In the genomic region with DNA sequence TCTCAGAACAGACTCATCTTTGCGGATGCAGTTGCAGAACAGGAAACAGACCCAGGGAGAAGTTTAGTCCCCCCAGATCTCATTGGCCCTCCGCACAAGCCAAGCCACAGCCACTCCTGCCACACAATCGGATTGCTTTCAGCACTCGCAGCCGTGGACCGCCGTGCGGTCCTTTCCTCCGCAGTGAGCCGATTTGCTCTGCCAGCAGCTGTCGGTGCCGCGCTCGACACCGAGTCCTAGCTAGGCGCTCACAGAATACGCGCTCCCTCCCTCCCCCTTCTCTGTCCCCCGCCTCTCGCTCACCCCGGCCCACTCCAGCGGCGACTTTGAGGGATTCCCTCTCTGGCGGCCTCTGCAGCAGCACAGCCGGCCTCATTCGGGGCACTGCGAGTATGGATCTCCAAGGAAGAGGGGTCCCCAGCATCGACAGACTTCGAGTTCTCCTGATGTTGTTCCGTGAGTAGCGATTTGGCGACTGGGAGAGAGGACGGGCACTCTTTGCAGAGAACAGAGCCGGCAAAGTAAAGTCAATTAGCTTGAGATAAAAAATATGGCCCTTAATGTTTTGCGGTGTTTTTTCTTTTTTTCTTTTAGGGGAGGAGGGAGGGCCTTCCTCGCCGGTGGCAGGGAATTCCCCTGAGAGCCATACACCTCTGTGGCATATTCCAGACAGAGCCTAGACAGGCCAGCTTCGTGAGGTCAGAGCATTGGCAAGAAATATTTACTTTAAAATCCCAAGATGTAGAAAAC, we compare ENCODE assay signal across 8 cellular contexts. TPM values are rescaled to one million over a fixed set of nuclear protein-coding genes. Genes with fewer than 3 reads are reported as not detected.
DNase-seq lines count a peak whose midpoint lies in the region; TF ChIP-seq lines count a peak whose summit lies in the region.

TSS of gene LAMP5 (plus strand) at position 130 of the 750 bp plus-strand sequence. CDS start at position 393, 263 bp downstream.

- under 1% methylated on average over 35 of the region's 38 CpGs for WGBS in mesenchymal stem cell

- no peak within 1 kb of the TSS for H4K8ac ChIP-seq in mesenchymal stem cell (ENCODE audit: low read length)

- peak within 1 kb of the TSS in 3 of 10 experiments; percentile 10 to 19 (median 13); a peak in 5 of 20 replicates for H3K4me3 ChIP-seq in BLaER1 treated with 17β-estradiol and CSF1 and Interleukin-3, amounts not matched to agents 10 nM and 100 nM
- peak within 1 kb of the TSS in 1 of 2 experiments; percentile 46 for H3K4me3 ChIP-seq in mesenchymal stem cell (ENCODE audit: insufficient read depth in 1 of 2, low read depth in 1 of 2, low read length in 2 of 2)

- no peak within 1 kb of the TSS for H4K91ac ChIP-seq in mesenchymal stem cell (ENCODE audit: low read length)

- H3K14ac ChIP-seq in mesenchymal stem cell (ENCODE audit: low read length in 2 of 2), result no peak within 1 kb of the TSS

- H3K27ac ChIP-seq in BLaER1 treated with 17β-estradiol and CSF1 and Interleukin-3, amounts not matched to agents 10 nM and 100 nM, result no peak within 1 kb of the TSS
- H3K27ac ChIP-seq in caudate nucleus (ENCODE audit: low read depth, low read length), result peak within 1 kb of the TSS; percentile 77
- no peak within 1 kb of the TSS for H3K27ac ChIP-seq in mesenchymal stem cell (ENCODE audit: low read length, poor library complexity, severe bottlenecking)

- H3K18ac ChIP-seq in mesenchymal stem cell (ENCODE audit: low read depth in 1 of 2, low read length in 2 of 2), result no peak within 1 kb of the TSS

- H3K36me3 ChIP-seq in BLaER1 treated with 17β-estradiol and CSF1 and Interleukin-3, amounts not matched to agents 10 nM and 100 nM, result no peaks in the 10 kb centered on the region
- H3K36me3 ChIP-seq in mesenchymal stem cell (ENCODE audit: control insufficient read depth in 1 of 2, insufficient read depth in 2 of 2, low read depth in 1 of 2, low read length in 2 of 2), result no peaks in the 10 kb centered on the region

- no peak for TF ChIP-seq CTCF in GM10266 (IDR thresholded peaks at IDR 0.05; ENCODE audit: control insufficient read depth, insufficient read depth, low read depth, missing control alignments)

- intact Hi-C loops in activated T-helper 1 cell treated with anti-CD3 and anti-CD28 coated beads, Interleukin-12 subunit alpha, Interleukin-12 subunit beta, Interleukin-2, Interleukin-4 antibody, amounts not matched to agents 30 ng/mL and 10 ng/mL and 1 ng/mL, durations not matched to agents 14 hours and 24 hours and 36 hours (cut with micrococcal nuclease), result no loop called here

- H2BK12ac ChIP-seq in mesenchymal stem cell (ENCODE audit: low read length in 2 of 2), result no peak within 1 kb of the TSS

- peaks cover 11 to 26% (median 20%) of the 10 kb centered on the region in 10 experiments; a peak in 15 of 20 replicates for H3K4me1 ChIP-seq in BLaER1 treated with 17β-estradiol and CSF1 and Interleukin-3, amounts not matched to agents 10 nM and 100 nM
- H3K4me1 ChIP-seq in mesenchymal stem cell (ENCODE audit: control insufficient read depth, insufficient read depth, low read depth, low read length), result peaks cover 18% of the 10 kb centered on the region

- H3K27me3 ChIP-seq in BLaER1 treated with 17β-estradiol and CSF1 and Interleukin-3, amounts not matched to agents 10 nM and 100 nM, result peaks cover 88 to 100% (median 95%) of the 10 kb centered on the region in 11 experiments
- H3K27me3 ChIP-seq in mesenchymal stem cell (ENCODE audit: control insufficient read depth in 1 of 2, insufficient read depth in 1 of 2, low read length in 2 of 2), result peaks cover 73 to 99% of the 10 kb centered on the region in 2 experiments

- H2AK5ac ChIP-seq in mesenchymal stem cell (ENCODE audit: low read length, severe bottlenecking), result no peak within 1 kb of the TSS

- H3K27me3 Mint-ChIP-seq in activated T-helper 1 cell treated with anti-CD3 and anti-CD28 coated beads, Interleukin-12 subunit alpha, Interleukin-12 subunit beta, Interleukin-2, Interleukin-4 antibody, amounts not matched to agents 30 ng/mL and 10 ng/mL and 1 ng/mL, durations not matched to agents 14 hours and 24 hours and 36 hours (ENCODE audit: insufficient read depth), result peaks cover 70% of the 10 kb centered on the region

- H3K4me3 Mint-ChIP-seq in activated T-helper 1 cell treated with anti-CD3 and anti-CD28 coated beads, Interleukin-12 subunit alpha, Interleukin-12 subunit beta, Interleukin-2, Interleukin-4 antibody, amounts not matched to agents 30 ng/mL and 10 ng/mL and 1 ng/mL, durations not matched to agents 14 hours and 24 hours and 36 hours, result no peak within 1 kb of the TSS

- no peak within 1 kb of the TSS for H2AFZ ChIP-seq in mesenchymal stem cell (ENCODE audit: low read depth, low read length)

- peaks cover 0 to 9% (median 0%) of the 10 kb centered on the region in 11 experiments; a peak in 5 of 22 replicates for H4K20me1 ChIP-seq in BLaER1 treated with 17β-estradiol and CSF1 and Interleukin-3, amounts not matched to agents 10 nM and 100 nM

- no peak within 1 kb of the TSS for H3K23ac ChIP-seq in mesenchymal stem cell (ENCODE audit: low read length in 2 of 2)

- H3K9me3 ChIP-seq in BLaER1 treated with 17β-estradiol and CSF1 and Interleukin-3, amounts not matched to agents 10 nM and 100 nM (replicated peaks in 1 of 11), result peaks cover 17 to 44% (median 32%) of the 10 kb centered on the region in 11 experiments
- H3K9me3 ChIP-seq in mesenchymal stem cell (ENCODE audit: control insufficient read depth, low read length), result no peaks in the 10 kb centered on the region

- no peak within 1 kb of the TSS for H2BK120ac ChIP-seq in mesenchymal stem cell (ENCODE audit: low read depth, low read length)

- H3K9ac ChIP-seq in BLaER1 treated with 17β-estradiol and CSF1 and Interleukin-3, amounts not matched to agents 10 nM and 100 nM, result no peak within 1 kb of the TSS
- no peak within 1 kb of the TSS for H3K9ac ChIP-seq in mesenchymal stem cell (ENCODE audit: low read length)

- no peak within 1 kb of the TSS for H2BK15ac ChIP-seq in mesenchymal stem cell (ENCODE audit: low read depth, poor library complexity, severe bottlenecking)

- H3K4me2 ChIP-seq in BLaER1 treated with 17β-estradiol and CSF1 and Interleukin-3, amounts not matched to agents 10 nM and 100 nM, result peak within 1 kb of the TSS in 7 of 11 experiments; percentile 9 to 72 (median 37); a peak in 9 of 22 replicates
- H3K4me2 ChIP-seq in mesenchymal stem cell (ENCODE audit: low read length, poor library complexity, severe bottlenecking), result peak within 1 kb of the TSS; percentile 68

- no peaks in the 10 kb centered on the region for H3K36me3 Mint-ChIP-seq in activated T-helper 1 cell treated with anti-CD3 and anti-CD28 coated beads, Interleukin-12 subunit alpha, Interleukin-12 subunit beta, Interleukin-2, Interleukin-4 antibody, amounts not matched to agents 30 ng/mL and 10 ng/mL and 1 ng/mL, durations not matched to agents 14 hours and 24 hours and 36 hours (ENCODE audit: low read depth)

- H2BK5ac ChIP-seq in mesenchymal stem cell (ENCODE audit: low read depth, low read length, poor library complexity, severe bottlenecking), result no peak within 1 kb of the TSS

- no peaks in the 10 kb centered on the region for H3K79me1 ChIP-seq in mesenchymal stem cell (replicated peaks; ENCODE audit: low read length, poor library complexity, severe bottlenecking)

- H3K9me3 Mint-ChIP-seq in activated T-helper 1 cell treated with anti-CD3 and anti-CD28 coated beads, Interleukin-12 subunit alpha, Interleukin-12 subunit beta, Interleukin-2, Interleukin-4 antibody, amounts not matched to agents 30 ng/mL and 10 ng/mL and 1 ng/mL, durations not matched to agents 14 hours and 24 hours and 36 hours, result no peaks in the 10 kb centered on the region

- no peak within 1 kb of the TSS for H3K27ac Mint-ChIP-seq in activated T-helper 1 cell treated with anti-CD3 and anti-CD28 coated beads, Interleukin-12 subunit alpha, Interleukin-12 subunit beta, Interleukin-2, Interleukin-4 antibody, amounts not matched to agents 30 ng/mL and 10 ng/mL and 1 ng/mL, durations not matched to agents 14 hours and 24 hours and 36 hours

- peak; percentile 27 for DNase-seq in NAMALWA (ENCODE audit: low spot score)
- peak in 43 of 61 donors; percentile 13 to 71 (median 47) for DNase-seq in caudate nucleus (lab: John Stamatoyannopoulos, UW)
- DNase-seq in mesenchymal stem cell, result peak; percentile 10
- DNase-seq in A172 (ENCODE audit: low spot score), result no peak
- DNase-seq in GM10266 (ENCODE audit: extremely low spot score), result no peak
- DNase-seq in activated effector memory CD4-positive, alpha-beta T cell treated with anti-CD3 and anti-CD28 coated beads, Interleukin-2, amount 50 U/mL, for 16 hours, result no peak
- no peak for DNase-seq in activated T-helper 1 cell treated with anti-CD3 and anti-CD28 coated beads, Interleukin-12 subunit alpha, Interleukin-12 subunit beta, Interleukin-2, Interleukin-4 antibody, amounts not matched to agents 30 ng/mL and 10 ng/mL and 1 ng/mL, durations not matched to agents 14 hours and 24 hours and 36 hours (ENCODE audit: low spot score)

- no peaks in the 10 kb centered on the region for H3K4me1 Mint-ChIP-seq in activated T-helper 1 cell treated with anti-CD3 and anti-CD28 coated beads, Interleukin-12 subunit alpha, Interleukin-12 subunit beta, Interleukin-2, Interleukin-4 antibody, amounts not matched to agents 30 ng/mL and 10 ng/mL and 1 ng/mL, durations not matched to agents 14 hours and 24 hours and 36 hours (ENCODE audit: low read depth)

- no peak within 1 kb of the TSS for H3K4ac ChIP-seq in mesenchymal stem cell (ENCODE audit: low read depth in 1 of 2, low read length in 2 of 2)

RNA-seq across cellular contexts. Expression of gene LAMP5, which starts in this region (rescaled TPM):
- polyA plus RNA-seq in mesenchymal stem cell (2013, experiment 1 of 2), result not detected
- not detected for polyA plus RNA-seq in mesenchymal stem cell (2013, experiment 2 of 2)
- not detected in 2 replicates for total RNA-seq in A172 (2014; rRNA removed; shearing (Covaris generic))
- total RNA-seq in activated T-helper 1 cell treated with anti-CD3 and anti-CD28 coated beads, Interleukin-12 subunit alpha, Interleukin-12 subunit beta, Interleukin-2, Interleukin-4 antibody, amounts not matched to agents 30 ng/mL and 10 ng/mL and 1 ng/mL, durations not matched to agents 14 hours and 24 hours and 36 hours, result not detected in 2 replicates

Comparison
In these comparisons a context has a peak if more than half of its experiments do, and no peak if none do; other contexts are left out.
1. DNase-seq: peak in NAMALWA (single experiment), caudate nucleus (43 of 61) and mesenchymal stem cell (single experiment); none in A172 (single experiment), GM10266 (single experiment), activated effector memory CD4-positive, alpha-beta T cell treated with anti-CD3 and anti-CD28 coated beads, Interleukin-2, amount 50 U/mL, for 16 hours (single experiment) and activated T-helper 1 cell treated with anti-CD3 and anti-CD28 coated beads, Interleukin-12 subunit alpha, Interleukin-12 subunit beta, Interleukin-2, Interleukin-4 antibody, amounts not matched to agents 30 ng/mL and 10 ng/mL and 1 ng/mL, durations not matched to agents 14 hours and 24 hours and 36 hours (single experiment).